ENCODE assay signal across 9 cellular contexts in the genomic region with DNA sequence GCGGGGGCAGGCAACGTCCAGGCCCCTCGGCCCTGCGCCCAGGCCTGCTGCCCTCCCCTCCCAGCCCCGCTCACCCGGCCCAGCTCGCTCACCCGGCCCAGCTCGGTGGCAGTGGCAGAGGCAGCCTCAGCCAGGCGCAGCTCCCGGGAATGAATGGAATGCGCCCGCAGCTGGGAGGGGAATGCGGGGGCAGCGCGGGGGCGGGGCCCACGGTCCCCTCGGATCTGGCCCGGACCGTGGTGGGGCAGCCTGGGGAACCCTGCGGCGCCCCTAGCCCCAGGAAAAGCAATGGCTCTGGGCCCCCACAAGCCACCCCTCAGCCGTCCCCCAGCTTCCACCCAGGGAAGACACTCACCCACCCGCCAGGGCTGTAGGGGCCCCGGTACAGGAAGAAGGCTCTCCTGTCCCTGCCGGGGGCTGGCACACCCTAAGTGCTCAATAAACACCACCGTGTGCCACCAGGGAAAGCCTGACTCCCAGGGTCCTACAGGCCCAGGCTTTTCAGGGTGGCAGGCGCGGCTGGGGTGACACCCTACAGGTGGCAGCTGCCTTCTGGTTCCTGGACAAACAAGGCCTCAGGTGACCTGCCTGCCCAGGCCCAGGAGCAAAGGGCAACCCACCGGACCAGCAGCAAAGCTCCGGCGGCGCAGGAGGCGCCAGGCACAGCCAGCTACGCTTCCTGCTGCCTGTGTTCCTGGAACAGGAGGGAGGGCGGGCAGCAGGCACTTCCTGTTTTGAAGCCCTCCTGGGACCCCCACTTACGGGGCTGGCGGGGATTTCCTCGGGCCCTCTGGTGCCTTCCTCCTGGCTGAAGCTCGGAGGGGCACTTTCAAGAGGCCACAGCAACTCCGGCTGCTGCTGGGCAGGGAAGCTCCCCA. TPM values are rescaled to one million over a fixed set of nuclear protein-coding genes. Genes with fewer than 3 reads are reported as not detected.
DNase-seq lines count a peak whose midpoint lies in the region; ATAC-seq, FAIRE-seq and TF ChIP-seq lines count a peak whose summit lies in the region.
"Had no signal": no experiment of that assay in that cellular context is flagged by ENCODE, and none has a peak within 500 bp of the region (broad histone marks: within the 10 kb centered on the region; RNA-seq: fewer than 3 reads in every experiment).

No MANE protein-coding gene starts in this region.

- H3K27ac Mint-ChIP-seq in astrocyte (ENCODE audit: unreplicated experiment), result peak overlapping the region; percentile 78

- peaks cover 25% of the 10 kb centered on the region for H3K4me1 Mint-ChIP-seq in astrocyte (ENCODE audit: low read depth, unreplicated experiment)

- H3K4me1 ChIP-seq in astrocyte (ENCODE audit: insufficient read depth, low read length), result peaks cover 29% of the 10 kb centered on the region
- H3K4me1 ChIP-seq in spleen, result peaks cover 56 to 100% (median 93%) of the 10 kb centered on the region in 6 donors

- ATAC-seq in HG02981 (IDR thresholded peaks at IDR 0.05; ENCODE audit: unreplicated experiment) (no peak), GM21515 (IDR thresholded peaks at IDR 0.05; ENCODE audit: unreplicated experiment) (no peak)

- DNase-seq in NCI-H1436 (lab: John Stamatoyannopoulos, UW), result peak; percentile 53
- no peak for DNase-seq in NCI-H1436 treated with DMSO at 0.1 percent for 48 hours (lab: John Stamatoyannopoulos, UW)
- DNase-seq in astrocyte (ENCODE audit: low read depth), result peak; percentile 64
- peak; percentile 88 for DNase-seq in spleen
- no peak for DNase-seq in occipital lobe (lab: John Stamatoyannopoulos, UW)

- no peak for TF ChIP-seq POLR2A in spleen (IDR thresholded peaks at IDR 0.05)

- peaks cover 99% of the 10 kb centered on the region for H3K79me2 ChIP-seq in astrocyte (ENCODE audit: insufficient read depth, low read length)

- 5 to 15% (median 9%) methylated on average over 18 to 42 of the region's 42 CpGs for WGBS in spleen, 5 donors

- H3K27ac ChIP-seq in astrocyte (ENCODE audit: low read depth, low read length), result peak overlapping the region; percentile 80
- peak overlapping the region; percentile 42 to 96 (median 76) for H3K27ac ChIP-seq in spleen

- H3K4me3 Mint-ChIP-seq in astrocyte (ENCODE audit: unreplicated experiment), result no peak overlapping the region

- H3K27me3 ChIP-seq in astrocyte (ENCODE audit: insufficient read depth, low read length) (no peaks in the 10 kb centered on the region), spleen (replicated peaks in 1 of 7) (peaks cover 0 to 76% (median 7%) of the 10 kb centered on the region in 7 donors)

- no peaks in the 10 kb centered on the region for H3K9me3 Mint-ChIP-seq in astrocyte (ENCODE audit: unreplicated experiment)

- H3K36me3 Mint-ChIP-seq in astrocyte (ENCODE audit: low read depth, unreplicated experiment), result peaks cover 2% of the 10 kb centered on the region

- H3K9me3 ChIP-seq in astrocyte (ENCODE audit: insufficient read depth, low read depth, low read length) (no peaks in the 10 kb centered on the region), iPS-18c (ENCODE audit: control insufficient read depth, insufficient read depth, low read length) (peaks cover 2% of the 10 kb centered on the region), spleen (no peaks in the 10 kb centered on the region)

- peak overlapping the region; percentile 79 for H3K9ac ChIP-seq in astrocyte (ENCODE audit: low read length)

- intact Hi-C loops in spleen (cut with DNase I; ENCODE audit: low total_unique reads), result no loop called here

- peaks cover 3% of the 10 kb centered on the region for H3K36me3 ChIP-seq in astrocyte (ENCODE audit: insufficient read depth, low read length)
- peaks cover 0 to 35% (median 17%) of the 10 kb centered on the region in 6 donors for H3K36me3 ChIP-seq in spleen

- H3K4me2 ChIP-seq in astrocyte (ENCODE audit: low read length), result peak overlapping the region; percentile 85

- H4K20me1 ChIP-seq in astrocyte (ENCODE audit: insufficient read depth, low read length), result peaks cover 98% of the 10 kb centered on the region

- no peak for TF ChIP-seq CTCF in astrocyte (IDR thresholded peaks at IDR 0.05; ENCODE audit: insufficient read depth, low read depth, low read length)
- peak in 2 of 11 experiments; percentile 22 for TF ChIP-seq CTCF in spleen (IDR thresholded peaks at IDR 0.05 in 8 of 11, conservative IDR thresholded peaks at IDR 0.05 in 3 of 11)

- FAIRE-seq in astrocyte (lab: Jason Lieb, UNC), result no peak
- FAIRE-seq: A204.1 had no signal

- H3K27me3 Mint-ChIP-seq in astrocyte (ENCODE audit: low read depth, unreplicated experiment), result no peaks in the 10 kb centered on the region

- no peak overlapping the region for H2AFZ ChIP-seq in astrocyte (ENCODE audit: low read depth, low read length)

- no peak overlapping the region for H3K4me3 ChIP-seq in astrocyte (ENCODE audit: insufficient read depth, low read depth, low read length)
- peak overlapping the region; percentile 9 for H3K4me3 ChIP-seq in iPS-18c (ENCODE audit: insufficient read depth, low read depth, low read length)
- H3K4me3 ChIP-seq in spleen, result peak overlapping the region in 7 of 8 donors; percentile 17 to 57 (median 23)

RNA-seq across cellular contexts. Expression of a gene that starts 13.8 kb away (rescaled TPM):
- total RNA-seq in astrocyte (327 and 376 TPM in 2 replicates), spleen (100 to 1,000 TPM; 175 to 382 (median 278) TPM), occipital lobe (46.0 TPM)
- polyA plus RNA-seq in spleen, result 100 to 1,000 TPM in 1 of 3 donors, 10 to 100 TPM in 2; 41.9 to 113 (median 68.3) TPM

RNA-seq across cellular contexts. Expression of a gene that starts 23.5 kb away (rescaled TPM):
- 19.6 and 22.4 TPM in 2 replicates for total RNA-seq in astrocyte
- 10 to 100 TPM in 3 of 7 donors, 1 to 10 TPM in 4; 5.2 to 20.7 (median 9.3) TPM for total RNA-seq in spleen
- 10 to 100 TPM; 10.7 to 25.3 (median 21.0) TPM for polyA plus RNA-seq in spleen
- 21.8 TPM for total RNA-seq in occipital lobe

RNA-seq across cellular contexts. Expression of a gene that starts 32.2 kb away (rescaled TPM):
- total RNA-seq in astrocyte (29.1 and 36.4 TPM in 2 replicates), spleen (10 to 100 TPM in 2 of 7 donors, 1 to 10 TPM in 5; 3.9 to 11.6 (median 6.4) TPM), occipital lobe (11.4 TPM)
- polyA plus RNA-seq in spleen, result 10 to 100 TPM in 1 of 3 donors, 1 to 10 TPM in 2; 6.9 to 11.0 (median 9.0) TPM

RNA-seq across cellular contexts. Expression of a gene that starts 33.1 kb away (rescaled TPM):
- total RNA-seq in astrocyte, result 5.4 and 5.8 TPM in 2 replicates
- total RNA-seq in spleen, result 1 to 10 TPM; 4.5 to 8.9 (median 6.0) TPM
- polyA plus RNA-seq in spleen, result 10 to 100 TPM in 1 of 3 donors, 1 to 10 TPM in 2; 6.4 to 10.4 (median 9.9) TPM
- total RNA-seq in occipital lobe, result 16.5 TPM

RNA-seq across cellular contexts. Expression of a gene that starts 42.6 kb away (rescaled TPM):
- total RNA-seq in astrocyte (36.8 and 46.5 TPM in 2 replicates), spleen (100 to 1,000 TPM in 1 of 7 donors, 10 to 100 TPM in 6; 63.6 to 108 (median 70.2) TPM), occipital lobe (19.8 TPM)
- polyA plus RNA-seq in spleen, result 10 to 100 TPM; 25.0 to 69.9 (median 44.7) TPM

Comparison
In these comparisons a context has a peak if more than half of its experiments do, and no peak if none do; other contexts are left out.
1. DNase-seq: peak in NCI-H1436 (single experiment), astrocyte (single experiment) and spleen (single experiment); none in NCI-H1436 treated with DMSO at 0.1 percent for 48 hours (single experiment) and occipital lobe (single experiment).